In genomic region chr10:68153473-68154210, GRCh38 we compare ENCODE assay signal across 1 cellular context.
A peak's percentile ranks its signal among the peaks of the same experiment; 100 is the strongest.
TF ChIP-seq lines count a peak whose summit lies in the region.

No MANE protein-coding gene starts in this region.

TF ChIP-seq in HepG2, 621 proteins besides CTCF, POLR2A, EP300 and RAD21 (continued from another document and continues in another):
- TF ChIP-seq KIAA2018 (CRISPR knock-in tag; IDR thresholded peaks at IDR 0.05; ENCODE audit: borderline replicate concordance) = no peak
- no peak for TF ChIP-seq SIX1 (CRISPR knock-in tag; IDR thresholded peaks at IDR 0.05; ENCODE audit: borderline replicate concordance)
- TF ChIP-seq NBN (conservative IDR thresholded peaks at IDR 0.05) = no peak
- TF ChIP-seq ARNT (IDR thresholded peaks at IDR 0.05) = no peak
- TF ChIP-seq JUNB (CRISPR knock-in tag; IDR thresholded peaks at IDR 0.05; ENCODE audit: borderline replicate concordance) = no peak; the same call in 1 of the 2 replicates
- no peak for TF ChIP-seq IRX3 (CRISPR knock-in tag; IDR thresholded peaks at IDR 0.05; ENCODE audit: borderline replicate concordance, low read depth)
- TF ChIP-seq ZNF83 (CRISPR knock-in tag; IDR thresholded peaks at IDR 0.05; ENCODE audit: borderline replicate concordance) = no peak
- TF ChIP-seq SNAI1 (CRISPR knock-in tag; IDR thresholded peaks at IDR 0.05; ENCODE audit: borderline replicate concordance) = no peak
- peak; percentile 63 for TF ChIP-seq ARID5B (CRISPR knock-in tag; IDR thresholded peaks at IDR 0.05)
- no peak for TF ChIP-seq HMGXB3 (CRISPR knock-in tag; IDR thresholded peaks at IDR 0.05; ENCODE audit: borderline replicate concordance)
- TF ChIP-seq ZNF232 (CRISPR knock-in tag; IDR thresholded peaks at IDR 0.05; ENCODE audit: borderline replicate concordance) = no peak
- TF ChIP-seq GABPA (IDR thresholded peaks at IDR 0.05; ENCODE audit: low read depth, low read length) = no peak
- no peak for TF ChIP-seq GABPA (CRISPR knock-in tag; IDR thresholded peaks at IDR 0.05; ENCODE audit: low read depth)
- TF ChIP-seq RBM22 (optimal IDR thresholded peaks at IDR 0.05; ENCODE audit: low read length) = no peak
- TF ChIP-seq NFIC (IDR thresholded peaks at IDR 0.05; ENCODE audit: low read length) = peak; percentile 40; the same call in 1 of the 2 replicates
- no peak for TF ChIP-seq NONO (IDR thresholded peaks at IDR 0.05)
- TF ChIP-seq NONO (CRISPR knock-in tag; conservative IDR thresholded peaks at IDR 0.05) = no peak
- TF ChIP-seq ZNF546 (CRISPR knock-in tag; conservative IDR thresholded peaks at IDR 0.05) = no peak
- TF ChIP-seq ZNF343 (CRISPR knock-in tag; IDR thresholded peaks at IDR 0.05) = no peak
- TF ChIP-seq MBD4 (IDR thresholded peaks at IDR 0.05; ENCODE audit: borderline replicate concordance, low read length) = no peak
- TF ChIP-seq KDM5A (IDR thresholded peaks at IDR 0.05; ENCODE audit: borderline replicate concordance, low read length) = no peak
- no peak for TF ChIP-seq MLXIP (CRISPR knock-in tag; IDR thresholded peaks at IDR 0.05; ENCODE audit: borderline replicate concordance)
- TF ChIP-seq MTA1 (CRISPR knock-in tag; IDR thresholded peaks at IDR 0.05; ENCODE audit: borderline replicate concordance) = no peak
- no peak for TF ChIP-seq ZFP41 (CRISPR knock-in tag; IDR thresholded peaks at IDR 0.05; ENCODE audit: borderline replicate concordance)
- TF ChIP-seq ZNF782 (CRISPR knock-in tag; IDR thresholded peaks at IDR 0.05; ENCODE audit: borderline replicate concordance) = no peak
- no peak for TF ChIP-seq ZNF510 (CRISPR knock-in tag; IDR thresholded peaks at IDR 0.05; ENCODE audit: low read depth)
- no peak for TF ChIP-seq ZSCAN21 (CRISPR knock-in tag; IDR thresholded peaks at IDR 0.05; ENCODE audit: borderline replicate concordance)
- no peak for TF ChIP-seq HNF4G (IDR thresholded peaks at IDR 0.05; ENCODE audit: borderline replicate concordance, low read depth, low read length)
- no peak for TF ChIP-seq HNF4G (CRISPR knock-in tag; IDR thresholded peaks at IDR 0.05; ENCODE audit: borderline replicate concordance, low read depth)
- no peak for TF ChIP-seq ZNF7 (CRISPR knock-in tag; IDR thresholded peaks at IDR 0.05)
- TF ChIP-seq ZNF800 (CRISPR knock-in tag; IDR thresholded peaks at IDR 0.05) = no peak
- TF ChIP-seq ELF3 (CRISPR knock-in tag; IDR thresholded peaks at IDR 0.05) = no peak
- no peak for TF ChIP-seq ZBTB39 (CRISPR knock-in tag; IDR thresholded peaks at IDR 0.05)
- no peak for TF ChIP-seq MEF2D (CRISPR knock-in tag; IDR thresholded peaks at IDR 0.05)
- TF ChIP-seq SKI (IDR thresholded peaks at IDR 0.05; ENCODE audit: partially characterized antibody) = peak; percentile 82
- no peak for TF ChIP-seq ZNF367 (CRISPR knock-in tag; IDR thresholded peaks at IDR 0.05; ENCODE audit: borderline replicate concordance)
